Comparison of ENCODE assay signal across 18 cellular contexts in genomic region chr9:94859226-94859625, GRCh38.
A peak's percentile ranks its signal among the peaks of the same experiment; 100 is the strongest.
DNase-seq lines count a peak whose midpoint lies in the region; ATAC-seq, FAIRE-seq and TF ChIP-seq lines count a peak whose summit lies in the region.
"Had no signal": no experiment of that assay in that cellular context is flagged by ENCODE, and none has a peak within 500 bp of the region (broad histone marks: within the 10 kb centered on the region; RNA-seq: fewer than 3 reads in every experiment).

No MANE protein-coding gene starts in this region.

- H3K4me2 ChIP-seq in PC-9, result no peak overlapping the region

- H3K4me1 Mint-ChIP-seq in memory B cell, result peaks cover 36% of the 10 kb centered on the region
- peaks cover 37% of the 10 kb centered on the region for H3K4me1 Mint-ChIP-seq in stimulated activated memory B cell treated with anti-CD40 and anti-IgM and Interleukin-4, amounts not matched to agents 10 μg/mL and 1 μg/mL and 100 μg/mL, for 72 hours

- POLR2A ChIA-PET in PC-9 (lab: Charles Lee; ENCODE audit: unreplicated experiment), result no interaction called here

- no peak overlapping the region for H2AFZ ChIP-seq in PC-9

- no peak for TF ChIP-seq POLR2A in spleen (IDR thresholded peaks at IDR 0.05)

- H3K27ac ChIP-seq in PC-9 (peak overlapping the region; percentile 81), spleen (no peak overlapping the region)

- DNase-seq in D721Med (ENCODE audit: insufficient read length, low spot score) (peak; percentile 59), PC-9 (no peak), memory B cell (ENCODE audit: low spot score in 2 of 2) (no peak), spleen (no peak), COLO668 (lab: John Stamatoyannopoulos, UW; ENCODE audit: unreplicated experiment) (no peak), DMS 273 (lab: John Stamatoyannopoulos, UW; ENCODE audit: unreplicated experiment) (no peak)
- DNase-seq: ACHN, Caco-2, EL, GOT3, NCI-H1694 treated with DMSO at 0.1 percent for 48 hours, NCI-H2227 treated with DMSO at 0.1 percent for 48 hours, PC-3, SJCRH30 had no signal

- H3K79me2 ChIP-seq in PC-9 (ENCODE audit: low read depth), result peaks cover 15% of the 10 kb centered on the region

- CTCF ChIA-PET in PC-9 (lab: Charles Lee), result no interaction called here

- peaks cover 39% of the 10 kb centered on the region for H3K4me1 ChIP-seq in PC-9 (replicated peaks; ENCODE audit: insufficient read depth)
- H3K4me1 ChIP-seq in spleen, result peaks cover 11 to 49% (median 31%) of the 10 kb centered on the region in 6 donors

- BruUV-seq in PC-9 (replicated peaks; lab: Mats Ljungman, UMichigan), result no TSS peak

- H3K9me3 ChIP-seq in PC-9 (ENCODE audit: insufficient read depth, low read depth), result peaks cover 16% of the 10 kb centered on the region
- peaks cover 0 to 6% (median 0%) of the 10 kb centered on the region in 8 donors for H3K9me3 ChIP-seq in spleen
- H3K9me3 ChIP-seq: Caco-2, SJCRH30 had no signal

- peak; percentile 71 for FAIRE-seq in D721Med (lab: Jason Lieb, UNC)
- FAIRE-seq: GM12878, K562 had no signal

- 79 to 90% (median 85%) methylated on average over 2 of the region's 2 CpGs for WGBS in spleen, 5 donors

- no peaks in the 10 kb centered on the region for H3K27me3 ChIP-seq in PC-9 (ENCODE audit: insufficient read depth, low read depth)
- H3K27me3 ChIP-seq in spleen (replicated peaks in 1 of 7), result no peaks in the 10 kb centered on the region
- H3K27me3 ChIP-seq: SJCRH30 had no signal

- H3K36me3 ChIP-seq in PC-9 (ENCODE audit: low read depth) (no peaks in the 10 kb centered on the region), spleen (no peaks in the 10 kb centered on the region)
- H3K36me3 ChIP-seq: SJCRH30 had no signal

- peaks cover 3% of the 10 kb centered on the region for H3K9me3 Mint-ChIP-seq in memory B cell
- peaks cover 3% of the 10 kb centered on the region for H3K9me3 Mint-ChIP-seq in stimulated activated memory B cell treated with anti-CD40 and anti-IgM and Interleukin-4, amounts not matched to agents 10 μg/mL and 1 μg/mL and 100 μg/mL, for 72 hours

- no peaks in the 10 kb centered on the region for H4K20me1 ChIP-seq in PC-9 (ENCODE audit: insufficient read depth)

- H3F3A ChIP-seq in PC-9 (ENCODE audit: insufficient read depth, low read depth), result peaks cover 21% of the 10 kb centered on the region

- TF ChIP-seq CTCF in D721Med (IDR thresholded peaks at IDR 0.05; ENCODE audit: insufficient read depth, missing control alignments), result no peak
- no peak for TF ChIP-seq CTCF in PC-9 (conservative IDR thresholded peaks at IDR 0.05)
- no peak for TF ChIP-seq CTCF in spleen (IDR thresholded peaks at IDR 0.05 in 8 of 11, conservative IDR thresholded peaks at IDR 0.05 in 3 of 11)

- no peak for ATAC-seq in memory B cell (ENCODE audit: low read depth)
- no peak for ATAC-seq in stimulated activated memory B cell treated with anti-CD40 and anti-IgM and Interleukin-4, amounts not matched to agents 10 μg/mL and 1 μg/mL and 100 μg/mL, for 72 hours
- ATAC-seq: GM12878, K562, PC-3 had no signal

- peaks cover 14% of the 10 kb centered on the region for H3K36me3 Mint-ChIP-seq in memory B cell
- H3K36me3 Mint-ChIP-seq in stimulated activated memory B cell treated with anti-CD40 and anti-IgM and Interleukin-4, amounts not matched to agents 10 μg/mL and 1 μg/mL and 100 μg/mL, for 72 hours, result peaks cover 6% of the 10 kb centered on the region

- peak overlapping the region; percentile 93 for H3K27ac Mint-ChIP-seq in memory B cell
- peak overlapping the region; percentile 62 for H3K27ac Mint-ChIP-seq in stimulated activated memory B cell treated with anti-CD40 and anti-IgM and Interleukin-4, amounts not matched to agents 10 μg/mL and 1 μg/mL and 100 μg/mL, for 72 hours

- no peak overlapping the region for H3K4me3 Mint-ChIP-seq in memory B cell
- no peak overlapping the region for H3K4me3 Mint-ChIP-seq in stimulated activated memory B cell treated with anti-CD40 and anti-IgM and Interleukin-4, amounts not matched to agents 10 μg/mL and 1 μg/mL and 100 μg/mL, for 72 hours
- H3K4me3 Mint-ChIP-seq: CD14-positive monocyte had no signal

- no peak overlapping the region for H3K4me3 ChIP-seq in PC-9
- no peak overlapping the region for H3K4me3 ChIP-seq in spleen
- H3K4me3 ChIP-seq: GM12878, K562, SJCRH30 had no signal

- intact Hi-C loops in PC-9 (cut with micrococcal nuclease; ENCODE audit: unreplicated experiment), result no loop called here
- intact Hi-C loops in spleen (cut with DNase I; ENCODE audit: low total_unique reads), result no loop called here

- no peaks in the 10 kb centered on the region for H3K9me2 ChIP-seq in PC-9 (ENCODE audit: insufficient read depth)

- H3K27me3 Mint-ChIP-seq in memory B cell, result no peaks in the 10 kb centered on the region
- H3K27me3 Mint-ChIP-seq in stimulated activated memory B cell treated with anti-CD40 and anti-IgM and Interleukin-4, amounts not matched to agents 10 μg/mL and 1 μg/mL and 100 μg/mL, for 72 hours, result no peaks in the 10 kb centered on the region
